ENCODE assay signal across 15 cellular contexts in the genomic region with DNA sequence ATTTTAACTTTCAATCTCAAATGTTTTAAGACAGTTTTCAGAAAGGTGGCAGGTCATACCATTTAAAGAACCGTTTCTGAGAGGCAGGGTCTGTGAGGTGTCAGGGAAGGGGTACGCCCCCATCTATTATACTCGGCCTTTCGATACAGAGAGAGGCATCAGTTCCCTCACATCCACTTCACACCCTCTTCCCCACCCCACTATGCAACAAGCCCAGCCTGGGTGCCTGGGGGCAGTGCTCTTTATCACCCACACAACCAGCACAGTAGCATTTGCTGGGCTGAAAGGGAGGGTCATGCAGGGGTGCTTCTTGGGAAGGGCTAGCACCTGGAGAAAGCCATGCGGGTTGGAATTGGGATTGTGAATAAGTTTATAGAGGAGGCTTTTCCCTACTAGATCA. TPM values are rescaled to one million over a fixed set of nuclear protein-coding genes. Genes with fewer than 3 reads are reported as not detected.
DNase-seq lines count a peak whose midpoint lies in the region; ATAC-seq, FAIRE-seq and TF ChIP-seq lines count a peak whose summit lies in the region.
"Had no signal": no experiment of that assay in that cellular context is flagged by ENCODE, and none has a peak within 500 bp of the region (broad histone marks: within the 10 kb centered on the region; RNA-seq: fewer than 3 reads in every experiment).

No MANE protein-coding gene starts in this region.

- DNase-seq in GM12891 (ENCODE audit: insufficient read length, low spot score) (no peak), LoVo (ENCODE audit: low spot score) (no peak), NCI-H128 (lab: John Stamatoyannopoulos, UW; ENCODE audit: unreplicated experiment) (no peak)
- no peak for DNase-seq in T-helper 2 cell treated with Interferon-gamma antibody and Interleukin-4, amounts not matched to agents 5 μg/mL and 100 μg/mL, for 36 hours (ENCODE audit: low spot score)
- DNase-seq: activated naive CD4-positive, alpha-beta T cell treated with anti-CD3 and anti-CD28 coated beads, Interleukin-2, amount 10 ng/mL, durations not matched to agents 7 days and 5 days; body of pancreas; dermis blood vessel endothelial cell; hippocampal formation; NCI-H1930; T-helper 1 cell had no signal

- H3K36me3 Mint-ChIP-seq in T-helper 2 cell treated with Interferon-gamma antibody and Interleukin-4, amounts not matched to agents 5 μg/mL and 100 μg/mL, for 36 hours (ENCODE audit: low read depth): no peaks in the 10 kb centered on the region
- H3K36me3 Mint-ChIP-seq: activated naive CD4-positive, alpha-beta T cell treated with anti-CD3 and anti-CD28 coated beads, Interleukin-2, amount 10 ng/mL, durations not matched to agents 7 days and 5 days had no signal

- H3K27me3 Mint-ChIP-seq in T-helper 2 cell treated with Interferon-gamma antibody and Interleukin-4, amounts not matched to agents 5 μg/mL and 100 μg/mL, for 36 hours (ENCODE audit: low read depth): no peaks in the 10 kb centered on the region
- H3K27me3 Mint-ChIP-seq: activated naive CD4-positive, alpha-beta T cell treated with anti-CD3 and anti-CD28 coated beads, Interleukin-2, amount 10 ng/mL, durations not matched to agents 7 days and 5 days had no signal

- no peak for TF ChIP-seq POLR2A in GM12891 (IDR thresholded peaks at IDR 0.05; ENCODE audit: low read depth, low read length)

- no peak overlapping the region for H3K4me3 Mint-ChIP-seq in T-helper 2 cell treated with Interferon-gamma antibody and Interleukin-4, amounts not matched to agents 5 μg/mL and 100 μg/mL, for 36 hours
- H3K4me3 Mint-ChIP-seq: activated naive CD4-positive, alpha-beta T cell treated with anti-CD3 and anti-CD28 coated beads, Interleukin-2, amount 10 ng/mL, durations not matched to agents 7 days and 5 days had no signal

- ATAC-seq in GM19397 (IDR thresholded peaks at IDR 0.05; ENCODE audit: unreplicated experiment): peak; percentile 11
- peak; percentile 17 for ATAC-seq in HG02588 (IDR thresholded peaks at IDR 0.05; ENCODE audit: unreplicated experiment)
- peak; percentile 16 for ATAC-seq in HG03280 (IDR thresholded peaks at IDR 0.05; ENCODE audit: unreplicated experiment)
- no peak for ATAC-seq in activated CD4-positive, CD25-positive, alpha-beta regulatory T cell treated with anti-CD3 and anti-CD28 coated beads, Interleukin-2, amount 50 U/mL, for 24 hours
- ATAC-seq: body of pancreas had no signal

- no peaks in the 10 kb centered on the region for H3K9me3 Mint-ChIP-seq in T-helper 2 cell treated with Interferon-gamma antibody and Interleukin-4, amounts not matched to agents 5 μg/mL and 100 μg/mL, for 36 hours
- H3K9me3 Mint-ChIP-seq: activated naive CD4-positive, alpha-beta T cell treated with anti-CD3 and anti-CD28 coated beads, Interleukin-2, amount 10 ng/mL, durations not matched to agents 7 days and 5 days had no signal

- H3K4me1 Mint-ChIP-seq in T-helper 2 cell treated with Interferon-gamma antibody and Interleukin-4, amounts not matched to agents 5 μg/mL and 100 μg/mL, for 36 hours (ENCODE audit: low read depth): no peaks in the 10 kb centered on the region
- H3K4me1 Mint-ChIP-seq: activated naive CD4-positive, alpha-beta T cell treated with anti-CD3 and anti-CD28 coated beads, Interleukin-2, amount 10 ng/mL, durations not matched to agents 7 days and 5 days had no signal

- no peak overlapping the region for H3K27ac Mint-ChIP-seq in T-helper 2 cell treated with Interferon-gamma antibody and Interleukin-4, amounts not matched to agents 5 μg/mL and 100 μg/mL, for 36 hours
- H3K27ac Mint-ChIP-seq: activated naive CD4-positive, alpha-beta T cell treated with anti-CD3 and anti-CD28 coated beads, Interleukin-2, amount 10 ng/mL, durations not matched to agents 7 days and 5 days had no signal

- peak; percentile 76 for FAIRE-seq in GM12891 (lab: Jason Lieb, UNC)

TF ChIP-seq in GM12891, 5 proteins besides CTCF, POLR2A, EP300 and RAD21:
- no peak for TF ChIP-seq PAX5 (IDR thresholded peaks at IDR 0.05; ENCODE audit: insufficient read depth, low read length, severe bottlenecking)
- TF ChIP-seq TAF1 (IDR thresholded peaks at IDR 0.05; ENCODE audit: low read depth, low read length): no peak
- TF ChIP-seq POU2F2 (IDR thresholded peaks at IDR 0.05; ENCODE audit: low read depth, low read length): no peak
- no peak for TF ChIP-seq SPI1 (IDR thresholded peaks at IDR 0.05; ENCODE audit: low read depth, low read length)
- TF ChIP-seq POLR2AphosphoS5 (IDR thresholded peaks at IDR 0.05; ENCODE audit: low read depth, low read length): no peak

RNA-seq across cellular contexts. Expression of a gene that starts 56.0 kb away (rescaled TPM):
- 1.0 TPM for polyA plus RNA-seq in GM12891 (2012; ENCODE audit: low read depth, missing spikeins)
- polyA plus RNA-seq: smooth muscle cell had no signal

Comparison
In these comparisons a context has a peak if more than half of its experiments do, and no peak if none do; other contexts are left out.
1. ATAC-seq: peak in GM19397 (single experiment), HG02588 (single experiment) and HG03280 (single experiment); none in activated CD4-positive, CD25-positive, alpha-beta regulatory T cell treated with anti-CD3 and anti-CD28 coated beads, Interleukin-2, amount 50 U/mL, for 24 hours (0 of 2).